Comparison of ENCODE assay signal across 18 cellular contexts in genomic region chr15:74794248-74794969, GRCh38. TPM values are rescaled to one million over a fixed set of nuclear protein-coding genes. Genes with fewer than 3 reads are reported as not detected.
DNase-seq lines count a peak whose midpoint lies in the region; ATAC-seq and TF ChIP-seq lines count a peak whose summit lies in the region.
"Had no signal": no experiment of that assay in that cellular context is flagged by ENCODE, and none has a peak within 500 bp of the region (broad histone marks: within the 10 kb centered on the region; RNA-seq: fewer than 3 reads in every experiment).

No MANE protein-coding gene starts in this region.

- no peak overlapping the region for H3K4me3 Mint-ChIP-seq in activated CD4-positive, alpha-beta memory T cell treated with anti-CD3 and anti-CD28 coated beads, Interleukin-2, amount 10 ng/mL, durations not matched to agents 7 days and 5 days

- no peak for TF ChIP-seq CTCF in left ventricle myocardium inferior (IDR thresholded peaks at IDR 0.05; ENCODE audit: borderline replicate concordance)
- no peak for TF ChIP-seq CTCF in esophagus squamous epithelium (IDR thresholded peaks at IDR 0.05)

- intact Hi-C loops in left ventricle myocardium inferior (cut with micrococcal nuclease) = no loop called here
- intact Hi-C loops in right cardiac atrium (cut with DNase I) = no loop called here
- intact Hi-C loops in esophagus squamous epithelium (cut with DNase I) = no loop called here

- no peak for ATAC-seq in right cardiac atrium
- ATAC-seq in GM21528 (IDR thresholded peaks at IDR 0.05; ENCODE audit: low FRiP score, unreplicated experiment) = no peak
- ATAC-seq in GM18502 (IDR thresholded peaks at IDR 0.05; ENCODE audit: poor library complexity, unreplicated experiment) = no peak

- no peaks in the 10 kb centered on the region for H3K9me3 Mint-ChIP-seq in activated CD4-positive, alpha-beta memory T cell treated with anti-CD3 and anti-CD28 coated beads, Interleukin-2, amount 10 ng/mL, durations not matched to agents 7 days and 5 days

- H3K4me3 ChIP-seq in left ventricle myocardium inferior = no peak overlapping the region
- H3K4me3 ChIP-seq in right cardiac atrium (ENCODE audit: low read length) = no peak overlapping the region
- H3K4me3 ChIP-seq in esophagus squamous epithelium = no peak overlapping the region
- H3K4me3 ChIP-seq in thymus (ENCODE audit: low read length) = no peak overlapping the region
- H3K4me3 ChIP-seq: SK-N-MC had no signal

- H3K9me3 ChIP-seq in left ventricle myocardium inferior (replicated peaks) (no peaks in the 10 kb centered on the region), right cardiac atrium (ENCODE audit: control insufficient read depth, low read length) (no peaks in the 10 kb centered on the region), esophagus squamous epithelium (no peaks in the 10 kb centered on the region), thymus (ENCODE audit: control insufficient read depth) (no peaks in the 10 kb centered on the region)

- POLR2A ChIA-PET in activated CD4-positive, alpha-beta memory T cell treated with anti-CD3 and anti-CD28 coated beads, Interleukin-2, amount 10 ng/mL, durations not matched to agents 7 days and 5 days (lab: Charles Lee) = interaction anchor here (0.8 to 35.1 kb wide), 6 partner anchors 1 to 254 kb away, joined by 3 to 1214 read pairs (median 6); partner anchors contain the start of genes ARID3B, CSK, FAM219B and LMAN1L

- H3K27ac Mint-ChIP-seq in activated CD4-positive, alpha-beta memory T cell treated with anti-CD3 and anti-CD28 coated beads, Interleukin-2, amount 10 ng/mL, durations not matched to agents 7 days and 5 days = peak overlapping the region; percentile 85

- DNase-seq in left ventricle myocardium inferior = no peak
- DNase-seq in right cardiac atrium = no peak
- no peak for DNase-seq in activated CD4-positive, alpha-beta memory T cell treated with anti-CD3 and anti-CD28 coated beads, Interleukin-2, amount 10 ng/mL, durations not matched to agents 7 days and 5 days
- no peak for DNase-seq in esophagus squamous epithelium (lab: John Stamatoyannopoulos, UW)
- DNase-seq in NCI-H2196 (lab: John Stamatoyannopoulos, UW; ENCODE audit: unreplicated experiment) = no peak
- DNase-seq: DMS79, HCEC 1CT, KG1, NCI-H1105 treated with DMSO at 0.1 percent for 48 hours, NCI-H226, WERI-Rb-1 had no signal

- peaks cover 5% of the 10 kb centered on the region for H3K36me3 ChIP-seq in left ventricle myocardium inferior
- peaks cover 0 to 30% (median 0%) of the 10 kb centered on the region in 3 donors for H3K36me3 ChIP-seq in esophagus squamous epithelium
- H3K36me3 ChIP-seq in thymus (ENCODE audit: control insufficient read depth, insufficient read depth) = peaks cover 19% of the 10 kb centered on the region

- no peak for TF ChIP-seq POLR2A in esophagus squamous epithelium (IDR thresholded peaks at IDR 0.05)

- peak overlapping the region; percentile 16 for H3K27ac ChIP-seq in left ventricle myocardium inferior (replicated peaks)
- H3K27ac ChIP-seq in right cardiac atrium (ENCODE audit: low read length) = no peak overlapping the region
- H3K27ac ChIP-seq in esophagus squamous epithelium = peak overlapping the region; percentile 61 to 99 (median 81)
- peak overlapping the region; percentile 36 for H3K27ac ChIP-seq in thymus (ENCODE audit: low read depth)
- H3K27ac ChIP-seq: brain microvascular endothelial cell, SK-N-MC, WERI-Rb-1 had no signal

- CTCF ChIA-PET in activated CD4-positive, alpha-beta memory T cell treated with anti-CD3 and anti-CD28 coated beads, Interleukin-2, amount 10 ng/mL, durations not matched to agents 7 days and 5 days (lab: Charles Lee) = interaction anchor here (0.7 to 38.3 kb wide), 10 partner anchors 13 to 178 kb away, joined by 3 to 1235 read pairs (median 5); partner anchors contain the start of genes CLK3, CSK and FAM219B

- H3K36me3 Mint-ChIP-seq in activated CD4-positive, alpha-beta memory T cell treated with anti-CD3 and anti-CD28 coated beads, Interleukin-2, amount 10 ng/mL, durations not matched to agents 7 days and 5 days (ENCODE audit: low read depth) = peaks cover 59% of the 10 kb centered on the region

- H3K27me3 Mint-ChIP-seq in activated CD4-positive, alpha-beta memory T cell treated with anti-CD3 and anti-CD28 coated beads, Interleukin-2, amount 10 ng/mL, durations not matched to agents 7 days and 5 days = no peaks in the 10 kb centered on the region

- H3K4me1 ChIP-seq in left ventricle myocardium inferior (peaks cover 78% of the 10 kb centered on the region), right cardiac atrium (ENCODE audit: control insufficient read depth, insufficient read depth, low read length) (peaks cover 19% of the 10 kb centered on the region), esophagus squamous epithelium (peaks cover 60 to 100% (median 68%) of the 10 kb centered on the region in 3 donors), thymus (ENCODE audit: control insufficient read depth, insufficient read depth, low read length) (peaks cover 23% of the 10 kb centered on the region)

- 86% methylated on average over 7 of the region's 9 CpGs for WGBS in right cardiac atrium
- 37 to 40% methylated on average over 1 to 5 of the region's 9 CpGs for WGBS in esophagus squamous epithelium, 2 donors
- 96% methylated on average over 7 of the region's 9 CpGs for WGBS in thymus

- peaks cover 90% of the 10 kb centered on the region for H3K4me1 Mint-ChIP-seq in activated CD4-positive, alpha-beta memory T cell treated with anti-CD3 and anti-CD28 coated beads, Interleukin-2, amount 10 ng/mL, durations not matched to agents 7 days and 5 days

- H3K27me3 ChIP-seq in left ventricle myocardium inferior (ENCODE audit: low read depth) = no peaks in the 10 kb centered on the region
- H3K27me3 ChIP-seq in right cardiac atrium (ENCODE audit: control insufficient read depth, insufficient read depth) = no peaks in the 10 kb centered on the region
- H3K27me3 ChIP-seq in esophagus squamous epithelium = no peaks in the 10 kb centered on the region
- no peaks in the 10 kb centered on the region for H3K27me3 ChIP-seq in thymus (ENCODE audit: control insufficient read depth, insufficient read depth)
- H3K27me3 ChIP-seq: brain microvascular endothelial cell had no signal

RNA-seq across cellular contexts. Expression of gene CSK, which starts 12.5 kb away (rescaled TPM):
- total RNA-seq in left ventricle myocardium inferior (34.0 TPM), right cardiac atrium (10 to 100 TPM; 52.9 to 68.3 (median 60.9) TPM), esophagus squamous epithelium (100 to 1,000 TPM in 1 of 4 donors, 10 to 100 TPM in 3; 30.6 to 130 (median 45.2) TPM)
- polyA plus RNA-seq in right cardiac atrium (44.3 TPM), thymus (94.4 TPM)
- total RNA-seq in activated CD4-positive, alpha-beta memory T cell treated with anti-CD3 and anti-CD28 coated beads, Interleukin-2, amount 10 ng/mL, durations not matched to agents 7 days and 5 days = 100 to 1,000 TPM; 330 to 341 TPM

RNA-seq across cellular contexts. Expression of gene LMAN1L, which starts 18.2 kb away (rescaled TPM):
- total RNA-seq in left ventricle myocardium inferior = 8.1 TPM
- 100 to 1,000 TPM in 3 of 4 donors, 10 to 100 TPM in 1; 66.2 to 216 (median 131) TPM for total RNA-seq in right cardiac atrium
- 84.7 TPM for polyA plus RNA-seq in right cardiac atrium
- under 1 TPM; 0.48 to 0.63 TPM for total RNA-seq in activated CD4-positive, alpha-beta memory T cell treated with anti-CD3 and anti-CD28 coated beads, Interleukin-2, amount 10 ng/mL, durations not matched to agents 7 days and 5 days
- total RNA-seq in esophagus squamous epithelium = under 1 TPM in 1 of 4 donors, not detected in 3; 0.18 TPM
- polyA plus RNA-seq in thymus = 0.41 TPM
- total RNA-seq: fibroblast of villous mesenchyme, osteocyte had no signal

RNA-seq across cellular contexts. Expression of gene CPLX3, which starts 32.0 kb away (rescaled TPM):
- total RNA-seq in left ventricle myocardium inferior (1.2 TPM), right cardiac atrium (10 to 100 TPM; 13.0 to 31.0 (median 20.9) TPM), esophagus squamous epithelium (under 1 TPM in 1 of 4 donors, not detected in 3; 0.11 TPM)
- polyA plus RNA-seq in right cardiac atrium (13.3 TPM), thymus (1.1 TPM)
- total RNA-seq in activated CD4-positive, alpha-beta memory T cell treated with anti-CD3 and anti-CD28 coated beads, Interleukin-2, amount 10 ng/mL, durations not matched to agents 7 days and 5 days = under 1 TPM in 1 of 2 experiments, not detected in 1; 0.18 TPM
- total RNA-seq: fibroblast of villous mesenchyme, osteocyte had no signal

RNA-seq across cellular contexts. Expression of gene CYP1A2, which starts 45.8 kb away (rescaled TPM):
- total RNA-seq in left ventricle myocardium inferior = not detected
- not detected for total RNA-seq in right cardiac atrium
- polyA plus RNA-seq in right cardiac atrium = 0.07 TPM
- total RNA-seq in activated CD4-positive, alpha-beta memory T cell treated with anti-CD3 and anti-CD28 coated beads, Interleukin-2, amount 10 ng/mL, durations not matched to agents 7 days and 5 days = not detected
- not detected for total RNA-seq in esophagus squamous epithelium
- 0.05 TPM for polyA plus RNA-seq in thymus
- total RNA-seq: fibroblast of villous mesenchyme, osteocyte had no signal

RNA-seq across cellular contexts. Expression of gene ULK3, which starts 48.5 kb away (rescaled TPM):
- total RNA-seq in left ventricle myocardium inferior (34.1 TPM), right cardiac atrium (10 to 100 TPM; 34.9 to 49.3 (median 45.9) TPM), esophagus squamous epithelium (100 to 1,000 TPM in 1 of 4 donors, 10 to 100 TPM in 3; 53.3 to 113 (median 60.9) TPM)
- polyA plus RNA-seq in right cardiac atrium (35.0 TPM), thymus (59.4 TPM)
- total RNA-seq in activated CD4-positive, alpha-beta memory T cell treated with anti-CD3 and anti-CD28 coated beads, Interleukin-2, amount 10 ng/mL, durations not matched to agents 7 days and 5 days = 10 to 100 TPM; 74.9 to 84.2 TPM
